In genomic region chr2:241500016-241500415, GRCh38 we compare ENCODE assay signal across 15 cellular contexts. TPM values are rescaled to one million over a fixed set of nuclear protein-coding genes. Genes with fewer than 3 reads are reported as not detected.
A peak's percentile ranks its signal among the peaks of the same experiment; 100 is the strongest.
DNase-seq lines count a peak whose midpoint lies in the region; ATAC-seq, FAIRE-seq and TF ChIP-seq lines count a peak whose summit lies in the region.
"Had no signal": no experiment of that assay in that cellular context is flagged by ENCODE, and none has a peak within 500 bp of the region (broad histone marks: within the 10 kb centered on the region; RNA-seq: fewer than 3 reads in every experiment).

No MANE protein-coding gene starts in this region.

- no peak overlapping the region for H3K4me3 ChIP-seq in right cardiac atrium (ENCODE audit: low read length)
- H3K4me3 ChIP-seq in K562 = no peak overlapping the region
- H3K4me3 ChIP-seq in skeletal muscle tissue (ENCODE audit: low read length in 3 of 3) = no peak overlapping the region
- H3K4me3 ChIP-seq: BLaER1 treated with 17β-estradiol and CSF1 and Interleukin-3, amounts not matched to agents 10 nM and 100 nM; GM23248; HAP-1 had no signal

- H3K9me3 ChIP-seq in right cardiac atrium (ENCODE audit: control insufficient read depth, low read length) = no peaks in the 10 kb centered on the region
- no peaks in the 10 kb centered on the region for H3K9me3 ChIP-seq in K562 (replicated peaks; ENCODE audit: control insufficient read depth, insufficient read depth, low read depth, low read length)
- no peaks in the 10 kb centered on the region for H3K9me3 ChIP-seq in skeletal muscle tissue (ENCODE audit: control insufficient read depth in 3 of 3, low read length in 3 of 3)
- H3K9me3 ChIP-seq in T-helper 17 cell (ENCODE audit: control insufficient read depth, low read length, poor library complexity, severe bottlenecking) = no peaks in the 10 kb centered on the region
- H3K9me3 ChIP-seq: BLaER1 treated with 17β-estradiol and CSF1 and Interleukin-3, amounts not matched to agents 10 nM and 100 nM; HAP-1 had no signal

- H2AFZ ChIP-seq in K562 (ENCODE audit: low read depth, low read length) = no peak overlapping the region
- H2AFZ ChIP-seq: GM23248 had no signal

- TF ChIP-seq EP300 in K562 (IDR thresholded peaks at IDR 0.05; ENCODE audit: low read length) = no peak

- ATAC-seq in Right ventricle myocardium inferior (no peak), right cardiac atrium (no peak), K562 (no peak), HG03354 (IDR thresholded peaks at IDR 0.05; ENCODE audit: poor library complexity, severe bottlenecking, unreplicated experiment) (no peak), T-helper 17 cell (no peak), foreskin keratinocyte (no peak)

- H3K4me1 ChIP-seq in right cardiac atrium (ENCODE audit: control insufficient read depth, insufficient read depth, low read length) = no peaks in the 10 kb centered on the region
- peaks cover 0 to 10% of the 10 kb centered on the region in 2 experiments; a peak in 3 of 5 replicates for H3K4me1 ChIP-seq in K562 (replicated peaks in 1 of 2; ENCODE audit: control insufficient read depth in 2 of 2, insufficient read depth in 2 of 2, low read length in 2 of 2)
- peaks cover 42 to 56% (median 44%) of the 10 kb centered on the region in 3 donors for H3K4me1 ChIP-seq in skeletal muscle tissue (ENCODE audit: control insufficient read depth in 3 of 3, insufficient read depth in 3 of 3, low read length in 3 of 3)
- H3K4me1 ChIP-seq in foreskin keratinocyte = no peaks in the 10 kb centered on the region
- H3K4me1 ChIP-seq: HAP-1 had no signal

- peaks cover 17% of the 10 kb centered on the region for H3K79me2 ChIP-seq in K562 (ENCODE audit: control insufficient read depth, insufficient read depth, low read length)

- TF ChIP-seq CTCF in K562 (IDR thresholded peaks at IDR 0.05 in 2 of 3, conservative IDR thresholded peaks at IDR 0.05 in 1 of 3; ENCODE audit: insufficient read depth in 2 of 3, low read depth in 1 of 3, low read length in 3 of 3) = no peak
- TF ChIP-seq CTCF in neural crest cell (conservative IDR thresholded peaks at IDR 0.05) = no peak
- no peak for TF ChIP-seq CTCF in foreskin keratinocyte (conservative IDR thresholded peaks at IDR 0.05)

- H3K4me2 ChIP-seq in K562 (ENCODE audit: insufficient read depth, low read length) = no peak overlapping the region
- H3K4me2 ChIP-seq: BLaER1 treated with 17β-estradiol and CSF1 and Interleukin-3, amounts not matched to agents 10 nM and 100 nM had no signal

- H3K36me3 ChIP-seq in K562 (ENCODE audit: control insufficient read depth, insufficient read depth, low read length) = peaks cover 77% of the 10 kb centered on the region; the same call in 2 of the 3 replicates
- H3K36me3 ChIP-seq in skeletal muscle tissue (ENCODE audit: control insufficient read depth in 3 of 3, insufficient read depth in 3 of 3, low read length in 3 of 3) = peaks cover 50 to 53% (median 51%) of the 10 kb centered on the region in 3 donors

- no peak for TF ChIP-seq POLR2A in K562 (conservative IDR thresholded peaks at IDR 0.05)

- no peak for TF ChIP-seq RAD21 in K562 (CRISPR knock-in tag; conservative IDR thresholded peaks at IDR 0.05 in 1 of 2, IDR thresholded peaks at IDR 0.05 in 1 of 2)

- no peaks in the 10 kb centered on the region for H3K4me1 Mint-ChIP-seq in neural crest cell
- H3K4me1 Mint-ChIP-seq in T-helper 17 cell = peaks cover 6% of the 10 kb centered on the region

- H3K27ac ChIP-seq in right cardiac atrium (ENCODE audit: low read length) (no peak overlapping the region), K562 (ENCODE audit: extremely low read depth, low read depth, low read length) (no peak overlapping the region), skeletal muscle tissue (ENCODE audit: low read depth, low read length) (peak overlapping the region; percentile 29), foreskin keratinocyte (no peak overlapping the region)
- H3K27ac ChIP-seq: 22Rv1; BLaER1 treated with 17β-estradiol and CSF1 and Interleukin-3, amounts not matched to agents 10 nM and 100 nM; GM23248 had no signal

- in situ Hi-C loops in K562 (cut with MboI) = no loop called here

- TSS peak; percentile 26 for BruUV-seq in K562 (replicated peaks; lab: Mats Ljungman, UMichigan)

- intact Hi-C loops in Right ventricle myocardium inferior (cut with DNase I) = no loop called here
- intact Hi-C loops in right cardiac atrium (cut with DNase I) = loop anchor here in 2 of 4 donors (10.0 kb wide), 1 partner anchor 135 kb away; the partner anchor contains the start of genes ATG4B (in 2 of the 2) and THAP4 (in 2 of the 2)
- intact Hi-C loops in K562 (cut with micrococcal nuclease) = no loop called here

- H3K27me3 Mint-ChIP-seq in neural crest cell (ENCODE audit: low read depth) (no peaks in the 10 kb centered on the region), T-helper 17 cell (no peaks in the 10 kb centered on the region)
- H3K27me3 Mint-ChIP-seq: CD4-positive, CD25-positive, alpha-beta regulatory T cell had no signal

- H3K36me3 Mint-ChIP-seq in neural crest cell (ENCODE audit: low read depth) = no peaks in the 10 kb centered on the region
- H3K36me3 Mint-ChIP-seq in T-helper 17 cell (ENCODE audit: low read depth) = no peaks in the 10 kb centered on the region

- H3K27me3 ChIP-seq in right cardiac atrium (ENCODE audit: control insufficient read depth, insufficient read depth) = no peaks in the 10 kb centered on the region
- no peaks in the 10 kb centered on the region for H3K27me3 ChIP-seq in K562 (ENCODE audit: control insufficient read depth in 2 of 2, insufficient read depth in 2 of 2, low read length in 2 of 2)
- H3K27me3 ChIP-seq in skeletal muscle tissue (ENCODE audit: control insufficient read depth in 3 of 3, insufficient read depth in 3 of 3, low read length in 3 of 3) = no peaks in the 10 kb centered on the region
- no peaks in the 10 kb centered on the region for H3K27me3 ChIP-seq in foreskin keratinocyte
- H3K27me3 ChIP-seq: BLaER1 treated with 17β-estradiol and CSF1 and Interleukin-3, amounts not matched to agents 10 nM and 100 nM had no signal

- H4K20me1 ChIP-seq in K562 (replicated peaks; ENCODE audit: control insufficient read depth, insufficient read depth, low read length) = no peaks in the 10 kb centered on the region

- H3K9me3 Mint-ChIP-seq in neural crest cell = no peaks in the 10 kb centered on the region
- H3K9me3 Mint-ChIP-seq: CD4-positive, CD25-positive, alpha-beta regulatory T cell had no signal

- H3K9ac ChIP-seq in K562 (ENCODE audit: insufficient read depth in 1 of 2, low read depth in 2 of 2, low read length in 2 of 2) = peak overlapping the region in 1 of 2 experiments; percentile 48; a peak in 1 of 4 replicates
- peak overlapping the region; percentile 8 to 45 (median 44) for H3K9ac ChIP-seq in skeletal muscle tissue (ENCODE audit: low read depth in 1 of 3, low read length in 3 of 3)
- H3K9ac ChIP-seq: GM23248 had no signal

- DNase-seq in Right ventricle myocardium inferior (ENCODE audit: missing footprints) (peak; percentile 28), right cardiac atrium (no peak), K562 (ENCODE audit: extremely low read depth in 1 of 4, low spot score in 3 of 4) (no peak), neural crest cell (ENCODE audit: low read depth, low spot score) (no peak), T-helper 17 cell (no peak), foreskin keratinocyte (no peak)
- DNase-seq: CD4-positive, CD25-positive, alpha-beta regulatory T cell; DMS53; GM23248; IMR-90 had no signal

- peak overlapping the region; percentile 54 for H3K4me3 Mint-ChIP-seq in neural crest cell
- H3K4me3 Mint-ChIP-seq in T-helper 17 cell = no peak overlapping the region
- H3K4me3 Mint-ChIP-seq: CD4-positive, CD25-positive, alpha-beta regulatory T cell had no signal

- POLR2A ChIA-PET in K562 (lab: Yijun Ruan, JAX) = interaction anchor here (1.0 kb wide), 1 partner anchor 10 kb away, joined by 4 read pairs; no protein-coding TSS in a partner anchor

- 94% methylated on average over 10 of the region's 10 CpGs for WGBS in right cardiac atrium
- 92% methylated on average over 7 of the region's 10 CpGs for WGBS in K562 (ENCODE audit: insufficient coverage, low coverage, missing lambda C conversion rate)

- FAIRE-seq in K562 (lab: Jason Lieb, UNC) = no peak

- CTCF ChIA-PET in K562 (lab: Yijun Ruan, JAX; ENCODE audit: low intra/inter-chr PET ratio) = no interaction called here

- H3K9me1 ChIP-seq in K562 (ENCODE audit: control insufficient read depth, insufficient read depth, low read length) = no peaks in the 10 kb centered on the region

- H3K27ac Mint-ChIP-seq in neural crest cell (ENCODE audit: unreplicated experiment) = peak overlapping the region; percentile 19
- H3K27ac Mint-ChIP-seq in T-helper 17 cell = no peak overlapping the region
- H3K27ac Mint-ChIP-seq: CD4-positive, CD25-positive, alpha-beta regulatory T cell had no signal

RNA-seq across cellular contexts. Expression of gene STK25, which starts 8.4 kb away (rescaled TPM):
- total RNA-seq in Right ventricle myocardium inferior (97.4 TPM), right cardiac atrium (100 to 1,000 TPM in 1 of 4 donors, 10 to 100 TPM in 3; 84.7 to 112 (median 95.3) TPM), K562 (2014; rRNA removed) (116 and 163 TPM in 2 replicates), K562 (2014; rRNA removed; fragmentation: Illumina TruSeq; extraction: Trizol) (35.0 and 61.9 TPM in 2 replicates), K562 (2015; rRNA removed; fragmentation: Illumina TruSeq; extraction: Trizol) (66.9 and 75.2 TPM in 2 replicates), K562 (2021) (107 and 123 TPM in 2 replicates), neural crest cell (215 and 223 TPM in 2 replicates), skeletal muscle tissue (178 TPM), T-helper 17 cell (100 to 1,000 TPM; 105 to 109 TPM), foreskin keratinocyte (154 and 173 TPM in 2 replicates)
- polyA plus RNA-seq in right cardiac atrium (116 TPM), K562 (2011; rRNA removed) (169 and 218 TPM in 2 replicates), K562 (2014; fragmentation: Illumina TruSeq; extraction: Trizol) (151 and 157 TPM in 2 replicates), K562 (2014; fragmentation: Nextera tagmentation; extraction: Ambion mirVana) (10 to 100 TPM in 1 of 2 experiments, 1 to 10 TPM in 1; 5.4 to 10.3 TPM), K562 (2014; rRNA removed) (177 and 178 TPM in 2 replicates), foreskin keratinocyte (140 and 158 TPM in 2 replicates)
- total RNA-seq in K562 (2011; cell fraction: chromatin; rRNA removed; ENCODE audit: low replicate concordance) = 304 and 771 TPM in 2 replicates
- 391 and 430 TPM in 2 replicates for total RNA-seq in K562 (2011; cell fraction: nucleolus; rRNA removed)
- total RNA-seq in K562 (2011; cell fraction: nucleoplasm; rRNA removed) = 299 and 300 TPM in 2 replicates
- 168 and 300 TPM in 2 replicates for polyA plus RNA-seq in K562 (2011; cell fraction: cytosol; rRNA removed)
- 929 and 1,221 TPM in 2 replicates for polyA plus RNA-seq in K562 (2011; cell fraction: nucleus; rRNA removed)
- 120 and 121 TPM in 2 replicates for polyA plus RNA-seq in K562 (2012)
- 83.1 and 97.9 TPM in 2 replicates for polyA minus RNA-seq in K562 (2011; rRNA and poly(A)+ RNA removed)
- 60.5 and 75.9 TPM in 2 replicates for polyA minus RNA-seq in K562 (2011; cell fraction: cytosol; rRNA and poly(A)+ RNA removed)
- 113 and 164 TPM in 2 replicates for polyA minus RNA-seq in K562 (2011; cell fraction: nucleus; rRNA and poly(A)+ RNA removed)

RNA-seq across cellular contexts. Expression of gene BOK, which starts 58.5 kb away (rescaled TPM):
- total RNA-seq in Right ventricle myocardium inferior = 4.5 TPM
- 10 to 100 TPM in 1 of 4 donors, 1 to 10 TPM in 3; 2.8 to 15.0 (median 3.9) TPM for total RNA-seq in right cardiac atrium
- polyA plus RNA-seq in right cardiac atrium = 3.5 TPM
- 0.58 and 3.2 TPM in 2 replicates for total RNA-seq in K562 (2011; cell fraction: chromatin; rRNA removed; ENCODE audit: low replicate concordance)
- 2.0 and 3.0 TPM in 2 replicates for total RNA-seq in K562 (2011; cell fraction: nucleolus; rRNA removed)
- total RNA-seq in K562 (2011; cell fraction: nucleoplasm; rRNA removed) = 0.95 and 1.5 TPM in 2 replicates
- total RNA-seq in K562 (2014; rRNA removed) = 2.9 and 3.1 TPM in 2 replicates
- total RNA-seq in K562 (2014; rRNA removed; fragmentation: Illumina TruSeq; extraction: Trizol) = 0.35 and 0.47 TPM in 2 replicates
- 0.76 and 0.83 TPM in 2 replicates for total RNA-seq in K562 (2015; rRNA removed; fragmentation: Illumina TruSeq; extraction: Trizol)
- 2.6 and 3.3 TPM in 2 replicates for total RNA-seq in K562 (2021)
- 2.0 and 2.7 TPM in 2 replicates for polyA plus RNA-seq in K562 (2011; rRNA removed)
- polyA plus RNA-seq in K562 (2011; cell fraction: cytosol; rRNA removed) = 3.1 and 11.3 TPM in 2 replicates
- 3.9 and 9.0 TPM in 2 replicates for polyA plus RNA-seq in K562 (2011; cell fraction: nucleus; rRNA removed)
- polyA plus RNA-seq in K562 (2012) = 1.8 TPM in 2 replicates
- polyA plus RNA-seq in K562 (2014; fragmentation: Illumina TruSeq; extraction: Trizol) = 1.2 and 2.4 TPM in 2 replicates
- under 1 TPM in 1 of 2 experiments, not detected in 1; 0.03 TPM for polyA plus RNA-seq in K562 (2014; fragmentation: Nextera tagmentation; extraction: Ambion mirVana)
- polyA plus RNA-seq in K562 (2014; rRNA removed) = 2.3 and 2.8 TPM in 2 replicates
- 0.81 and 1.6 TPM in 2 replicates for polyA minus RNA-seq in K562 (2011; rRNA and poly(A)+ RNA removed)
- polyA minus RNA-seq in K562 (2011; cell fraction: cytosol; rRNA and poly(A)+ RNA removed) = 2.4 and 3.1 TPM in 2 replicates
- 0.67 TPM in 2 replicates for polyA minus RNA-seq in K562 (2011; cell fraction: nucleus; rRNA and poly(A)+ RNA removed)
- total RNA-seq in neural crest cell = 6.9 and 8.7 TPM in 2 replicates
- total RNA-seq in skeletal muscle tissue = 25.1 TPM
- not detected for total RNA-seq in T-helper 17 cell
- total RNA-seq in foreskin keratinocyte = 36.9 and 46.1 TPM in 2 replicates
- polyA plus RNA-seq in foreskin keratinocyte = 43.1 and 56.5 TPM in 2 replicates
- total RNA-seq: CD4-positive, CD25-positive, alpha-beta regulatory T cell had no signal
- polyA plus RNA-seq: CD4-positive, CD25-positive, alpha-beta regulatory T cell had no signal
